In the genomic region with DNA sequence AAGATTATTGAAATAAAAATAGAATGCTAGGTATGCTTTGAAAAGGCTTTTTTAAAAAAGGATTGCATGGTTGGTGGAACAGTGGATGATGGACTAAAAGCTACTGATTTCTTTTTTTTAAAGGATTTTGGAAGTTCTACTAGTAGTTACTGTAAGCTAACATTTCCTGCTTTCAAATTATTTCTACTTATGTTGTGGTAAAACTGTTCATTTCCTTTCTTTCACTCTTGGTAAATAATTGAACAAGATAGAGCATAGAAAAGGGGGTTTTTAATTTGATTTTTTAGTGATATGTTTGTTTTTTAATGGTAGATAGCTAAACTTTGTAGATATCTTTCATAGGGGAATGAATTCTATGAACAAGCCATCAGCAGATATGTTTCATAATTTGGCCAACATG, we compare ENCODE assay signal across 25 cellular contexts.
DNase-seq lines count a peak whose midpoint lies in the region; ATAC-seq and TF ChIP-seq lines count a peak whose summit lies in the region.
"Had no signal": no experiment of that assay in that cellular context is flagged by ENCODE, and none has a peak within 500 bp of the region (broad histone marks: within the 10 kb centered on the region; RNA-seq: fewer than 3 reads in every experiment).

No MANE protein-coding gene starts in this region.

- peak overlapping the region; percentile 14; the same call in 1 of the 2 replicates for H3K27ac ChIP-seq in DND-41 (ENCODE audit: low read length)
- no peak overlapping the region for H3K27ac ChIP-seq in SJCRH30
- no peak overlapping the region for H3K27ac ChIP-seq in esophagus muscularis mucosa (replicated peaks in 1 of 4)
- H3K27ac ChIP-seq: BLaER1 treated with 17β-estradiol and CSF1 and Interleukin-3, amounts not matched to agents 10 nM and 100 nM; colonic mucosa; left lung; ovary; SK-N-MC; suprapubic skin had no signal

- H3K4me3 ChIP-seq in DND-41 (ENCODE audit: low read depth in 1 of 2, low read length in 2 of 2) (no peak overlapping the region), SJCRH30 (no peak overlapping the region), esophagus muscularis mucosa (no peak overlapping the region)
- H3K4me3 ChIP-seq: BLaER1 treated with 17β-estradiol and CSF1 and Interleukin-3, amounts not matched to agents 10 nM and 100 nM; colonic mucosa; left lung; ovary; SK-N-MC; suprapubic skin had no signal

- H3K4me3 Mint-ChIP-seq in activated T-cell treated with anti-CD3 and anti-CD28 coated beads, Interleukin-2, amount 50 U/mL, for 72 hours = peak overlapping the region in 1 of 2 donors; percentile 31
- no peak overlapping the region for H3K4me3 Mint-ChIP-seq in activated CD4-positive, alpha-beta memory T cell treated with anti-CD3 and anti-CD28 coated beads, Interleukin-2, amount 10 ng/mL, durations not matched to agents 7 days and 5 days
- H3K4me3 Mint-ChIP-seq in mesothelial cell of epicardium = no peak overlapping the region
- H3K4me3 Mint-ChIP-seq: effector memory CD8-positive, alpha-beta T cell; naive B cell; stimulated activated effector memory CD8-positive, alpha-beta T cell treated with anti-CD3 and anti-CD28 coated beads, Interleukin-12 subunit alpha, Interleukin-12 subunit beta, amount 100 ng/mL, for 72 hours had no signal

- H3K4me1 Mint-ChIP-seq in activated T-cell treated with anti-CD3 and anti-CD28 coated beads, Interleukin-2, amount 50 U/mL, for 72 hours (ENCODE audit: low read depth) = peaks cover 28% of the 10 kb centered on the region
- H3K4me1 Mint-ChIP-seq in activated CD4-positive, alpha-beta memory T cell treated with anti-CD3 and anti-CD28 coated beads, Interleukin-2, amount 10 ng/mL, durations not matched to agents 7 days and 5 days = peaks cover 13% of the 10 kb centered on the region
- H3K4me1 Mint-ChIP-seq in mesothelial cell of epicardium = no peaks in the 10 kb centered on the region

- no peaks in the 10 kb centered on the region for H3K79me2 ChIP-seq in DND-41 (ENCODE audit: insufficient read depth, low read length)

- no peak for TF ChIP-seq EP300 in esophagus muscularis mucosa (IDR thresholded peaks at IDR 0.05)

- H3K4me1 ChIP-seq in DND-41 (ENCODE audit: insufficient read depth, low read length) = peaks cover 16% of the 10 kb centered on the region
- peaks cover 20% of the 10 kb centered on the region for H3K4me1 ChIP-seq in SJCRH30
- H3K4me1 ChIP-seq in esophagus muscularis mucosa = no peaks in the 10 kb centered on the region
- H3K4me1 ChIP-seq: colonic mucosa, left lung, suprapubic skin had no signal

- no peak for ATAC-seq in activated T-cell treated with anti-CD3 and anti-CD28 coated beads, Interleukin-2, amount 50 U/mL, for 72 hours (replicated peaks in 1 of 2)
- ATAC-seq in DND-41 (ENCODE audit: insufficient read depth, low read depth) = peak; percentile 66
- ATAC-seq: effector memory CD8-positive, alpha-beta T cell; esophagus mucosa; HepG2; left lung; stimulated activated effector memory CD8-positive, alpha-beta T cell treated with anti-CD3 and anti-CD28 coated beads, Interleukin-12 subunit alpha, Interleukin-12 subunit beta, amount 100 ng/mL, for 72 hours had no signal

- TF ChIP-seq CTCF in DND-41 (IDR thresholded peaks at IDR 0.05; ENCODE audit: borderline replicate concordance, extremely low read depth, low read length, poor library complexity, severe bottlenecking) = no peak
- TF ChIP-seq CTCF in mesothelial cell of epicardium (IDR thresholded peaks at IDR 0.05; ENCODE audit: unreplicated experiment) = no peak
- TF ChIP-seq CTCF in esophagus muscularis mucosa (IDR thresholded peaks at IDR 0.05) = no peak

- no peaks in the 10 kb centered on the region for H4K20me1 ChIP-seq in DND-41 (ENCODE audit: insufficient read depth, low read length)
- H4K20me1 ChIP-seq: BLaER1 treated with 17β-estradiol and CSF1 and Interleukin-3, amounts not matched to agents 10 nM and 100 nM had no signal

- POLR2A ChIA-PET in activated CD4-positive, alpha-beta memory T cell treated with anti-CD3 and anti-CD28 coated beads, Interleukin-2, amount 10 ng/mL, durations not matched to agents 7 days and 5 days (lab: Charles Lee) = interaction anchor here (1.1 kb wide), 1 partner anchor 13 kb away, joined by 3 read pairs; no protein-coding TSS in a partner anchor

- no peaks in the 10 kb centered on the region for H3K27me3 Mint-ChIP-seq in activated T-cell treated with anti-CD3 and anti-CD28 coated beads, Interleukin-2, amount 50 U/mL, for 72 hours (ENCODE audit: low read depth)
- H3K27me3 Mint-ChIP-seq in activated CD4-positive, alpha-beta memory T cell treated with anti-CD3 and anti-CD28 coated beads, Interleukin-2, amount 10 ng/mL, durations not matched to agents 7 days and 5 days = no peaks in the 10 kb centered on the region
- H3K27me3 Mint-ChIP-seq in mesothelial cell of epicardium (ENCODE audit: low read depth) = no peaks in the 10 kb centered on the region
- H3K27me3 Mint-ChIP-seq: effector memory CD8-positive, alpha-beta T cell; naive B cell had no signal

- peak overlapping the region; percentile 85 for H3K27ac Mint-ChIP-seq in activated T-cell treated with anti-CD3 and anti-CD28 coated beads, Interleukin-2, amount 50 U/mL, for 72 hours
- peak overlapping the region; percentile 21 for H3K27ac Mint-ChIP-seq in activated CD4-positive, alpha-beta memory T cell treated with anti-CD3 and anti-CD28 coated beads, Interleukin-2, amount 10 ng/mL, durations not matched to agents 7 days and 5 days
- H3K27ac Mint-ChIP-seq in mesothelial cell of epicardium = peak overlapping the region; percentile 24
- H3K27ac Mint-ChIP-seq: stimulated activated effector memory CD8-positive, alpha-beta T cell treated with anti-CD3 and anti-CD28 coated beads, Interleukin-12 subunit alpha, Interleukin-12 subunit beta, amount 100 ng/mL, for 72 hours had no signal

- intact Hi-C loops in esophagus muscularis mucosa (cut with DNase I) = no loop called here

- no peak overlapping the region for H2AFZ ChIP-seq in DND-41 (ENCODE audit: low read depth, low read length)

- CTCF ChIA-PET in activated CD4-positive, alpha-beta memory T cell treated with anti-CD3 and anti-CD28 coated beads, Interleukin-2, amount 10 ng/mL, durations not matched to agents 7 days and 5 days (lab: Charles Lee) = interaction anchor here (0.8 to 1.0 kb wide), 2 partner anchors 118 to 128 kb away, joined by 3 read pairs; no protein-coding TSS in a partner anchor

- H3K36me3 Mint-ChIP-seq in activated T-cell treated with anti-CD3 and anti-CD28 coated beads, Interleukin-2, amount 50 U/mL, for 72 hours (ENCODE audit: insufficient read depth in 2 of 2) = peaks cover 6 to 19% of the 10 kb centered on the region in 2 donors
- H3K36me3 Mint-ChIP-seq in activated CD4-positive, alpha-beta memory T cell treated with anti-CD3 and anti-CD28 coated beads, Interleukin-2, amount 10 ng/mL, durations not matched to agents 7 days and 5 days (ENCODE audit: low read depth) = peaks cover 23% of the 10 kb centered on the region
- H3K36me3 Mint-ChIP-seq in mesothelial cell of epicardium = peaks cover 6% of the 10 kb centered on the region
- H3K36me3 Mint-ChIP-seq: stimulated activated effector memory CD8-positive, alpha-beta T cell treated with anti-CD3 and anti-CD28 coated beads, Interleukin-12 subunit alpha, Interleukin-12 subunit beta, amount 100 ng/mL, for 72 hours had no signal

- no peaks in the 10 kb centered on the region for H3K27me3 ChIP-seq in DND-41 (ENCODE audit: insufficient read depth, low read length, poor library complexity)
- H3K27me3 ChIP-seq in SJCRH30 = no peaks in the 10 kb centered on the region
- H3K27me3 ChIP-seq in esophagus muscularis mucosa = no peaks in the 10 kb centered on the region
- H3K27me3 ChIP-seq: BLaER1 treated with 17β-estradiol and CSF1 and Interleukin-3, amounts not matched to agents 10 nM and 100 nM; colonic mucosa; left lung; ovary; suprapubic skin had no signal

- H3K9me3 Mint-ChIP-seq in activated T-cell treated with anti-CD3 and anti-CD28 coated beads, Interleukin-2, amount 50 U/mL, for 72 hours = peaks cover 0 to 2% of the 10 kb centered on the region in 2 donors
- H3K9me3 Mint-ChIP-seq in activated CD4-positive, alpha-beta memory T cell treated with anti-CD3 and anti-CD28 coated beads, Interleukin-2, amount 10 ng/mL, durations not matched to agents 7 days and 5 days = no peaks in the 10 kb centered on the region
- H3K9me3 Mint-ChIP-seq in mesothelial cell of epicardium = no peaks in the 10 kb centered on the region
- H3K9me3 Mint-ChIP-seq: effector memory CD8-positive, alpha-beta T cell; naive B cell; stimulated activated effector memory CD8-positive, alpha-beta T cell treated with anti-CD3 and anti-CD28 coated beads, Interleukin-12 subunit alpha, Interleukin-12 subunit beta, amount 100 ng/mL, for 72 hours had no signal

- peaks cover 27% of the 10 kb centered on the region for H3K36me3 ChIP-seq in DND-41 (ENCODE audit: insufficient read depth, low read length)
- no peaks in the 10 kb centered on the region; the same call in 1 of the 2 replicates for H3K36me3 ChIP-seq in SJCRH30
- peaks cover 1 to 25% (median 16%) of the 10 kb centered on the region in 4 donors for H3K36me3 ChIP-seq in esophagus muscularis mucosa
- H3K36me3 ChIP-seq: colonic mucosa, ovary had no signal

- H3K9me3 ChIP-seq in DND-41 (ENCODE audit: insufficient read depth, low read length, severe bottlenecking) (no peaks in the 10 kb centered on the region), SJCRH30 (replicated peaks) (no peaks in the 10 kb centered on the region), esophagus muscularis mucosa (no peaks in the 10 kb centered on the region)
- H3K9me3 ChIP-seq: colonic mucosa, left lung, ovary, suprapubic skin had no signal

- no peak for TF ChIP-seq POLR2A in esophagus muscularis mucosa (IDR thresholded peaks at IDR 0.05; ENCODE audit: low read depth)

- H3K9ac ChIP-seq in DND-41 (ENCODE audit: low read depth, low read length) = no peak overlapping the region
- H3K9ac ChIP-seq: BLaER1 treated with 17β-estradiol and CSF1 and Interleukin-3, amounts not matched to agents 10 nM and 100 nM had no signal

- DNase-seq in activated T-cell treated with anti-CD3 and anti-CD28 coated beads, Interleukin-2, amount 50 U/mL, for 72 hours = no peak
- DNase-seq in activated T-cell treated with anti-CD3 and anti-CD28 coated beads, Interleukin-2, amount 50 U/mL, for 1 hour = no peak
- no peak for DNase-seq in DND-41
- no peak for DNase-seq in activated CD4-positive, alpha-beta memory T cell treated with anti-CD3 and anti-CD28 coated beads, Interleukin-2, amount 10 ng/mL, durations not matched to agents 7 days and 5 days
- DNase-seq in mesothelial cell of epicardium (ENCODE audit: low spot score in 2 of 2, unreplicated experiment in 2 of 2) = no peak
- no peak for DNase-seq in SJCRH30
- no peak for DNase-seq in esophagus muscularis mucosa (ENCODE audit: extremely low spot score)
- DNase-seq: ACHN; colonic mucosa; effector memory CD8-positive, alpha-beta T cell; hippocampal formation; left lung; naive B cell; NCI-H1092 treated with DMSO at 0.1 percent for 48 hours; NCI-H1930; NCI-H748 treated with DMSO at 0.1 percent for 48 hours; ovary; RPMI8226; T-helper 9 cell had no signal

- H3K4me2 ChIP-seq in DND-41 (ENCODE audit: insufficient read depth, low read length) = peak overlapping the region; percentile 1; the same call in 1 of the 2 replicates

Comparison
In these comparisons a context has a peak if more than half of its experiments do, and no peak if none do; other contexts are left out.
1. H3K27ac Mint-ChIP-seq: peak in every context shown above with its lines; median percentile 85 in activated T-cell treated with anti-CD3 and anti-CD28 coated beads, Interleukin-2, amount 50 U/mL, for 72 hours; 24 in mesothelial cell of epicardium; 21 in activated CD4-positive, alpha-beta memory T cell treated with anti-CD3 and anti-CD28 coated beads, Interleukin-2, amount 10 ng/mL, durations not matched to agents 7 days and 5 days.